ENCODE assay signal across 16 cellular contexts in genomic region chr9:134987376-134987775, GRCh38.
DNase-seq lines count a peak whose midpoint lies in the region; ATAC-seq and TF ChIP-seq lines count a peak whose summit lies in the region.
"Had no signal": no experiment of that assay in that cellular context is flagged by ENCODE, and none has a peak within 500 bp of the region (broad histone marks: within the 10 kb centered on the region; RNA-seq: fewer than 3 reads in every experiment).

No MANE protein-coding gene starts in this region.

- H3K9me3 ChIP-seq in WERI-Rb-1 (ENCODE audit: severe bottlenecking) = peaks cover 12% of the 10 kb centered on the region
- no peaks in the 10 kb centered on the region for H3K9me3 ChIP-seq in osteoblast (ENCODE audit: low read depth, low read length)
- no peaks in the 10 kb centered on the region for H3K9me3 ChIP-seq in suprapubic skin

- no peak for ATAC-seq in GM19455 (IDR thresholded peaks at IDR 0.05; ENCODE audit: unreplicated experiment)
- ATAC-seq: GM12878 had no signal

- H3K27ac Mint-ChIP-seq in endothelial cell (ENCODE audit: unreplicated experiment) = no peak overlapping the region
- H3K27ac Mint-ChIP-seq: CD4-positive, alpha-beta memory T cell; HFFc6 had no signal

- H2AFZ ChIP-seq in osteoblast (ENCODE audit: low read length) = no peak overlapping the region

- no peaks in the 10 kb centered on the region for H4K20me1 ChIP-seq in osteoblast (ENCODE audit: insufficient read depth, low read length)

- peaks cover 4% of the 10 kb centered on the region for H3K36me3 Mint-ChIP-seq in endothelial cell (ENCODE audit: low read depth, unreplicated experiment)
- H3K36me3 Mint-ChIP-seq: CD4-positive, alpha-beta memory T cell had no signal

- no peak for TF ChIP-seq EP300 in suprapubic skin (IDR thresholded peaks at IDR 0.05)

- H3K4me3 ChIP-seq in WERI-Rb-1 (ENCODE audit: low read depth, low read length) (no peak overlapping the region), osteoblast (ENCODE audit: insufficient read depth, low read length) (no peak overlapping the region), suprapubic skin (no peak overlapping the region)
- H3K4me3 ChIP-seq: GM12878, HAP-1 had no signal

- TF ChIP-seq POLR2A in suprapubic skin (IDR thresholded peaks at IDR 0.05) = no peak

- DNase-seq in WERI-Rb-1 (peak; percentile 3), endothelial cell (ENCODE audit: low spot score) (no peak), osteoblast (ENCODE audit: insufficient read length, low spot score, missing footprints) (peak; percentile 36), suprapubic skin (ENCODE audit: low spot score in 2 of 2) (peak; percentile 20 to 24), GM03348 (ENCODE audit: low spot score) (no peak)
- no peak for DNase-seq in activated CD4-positive, CD25-positive, alpha-beta regulatory T cell treated with anti-CD3 and anti-CD28 coated beads, Interleukin-2, amount 50 U/mL, for 72 hours
- DNase-seq: C1 segment of cervical spinal cord; CD4-positive, alpha-beta memory T cell; COR-L47; DMS153; DND-41; GOT3; HFFc6 had no signal

- H3K9me3 Mint-ChIP-seq in endothelial cell (ENCODE audit: unreplicated experiment) = no peaks in the 10 kb centered on the region

- TF ChIP-seq CTCF in WERI-Rb-1 (IDR thresholded peaks at IDR 0.05; ENCODE audit: low read depth, low read length) (no peak), endothelial cell (IDR thresholded peaks at IDR 0.05; ENCODE audit: unreplicated experiment) (no peak), osteoblast (IDR thresholded peaks at IDR 0.05; ENCODE audit: extremely low read depth, low read depth, low read length) (no peak), suprapubic skin (IDR thresholded peaks at IDR 0.05) (no peak)

- H3K27me3 ChIP-seq in WERI-Rb-1 (ENCODE audit: insufficient read depth, low read depth, severe bottlenecking) (no peaks in the 10 kb centered on the region), osteoblast (ENCODE audit: insufficient read depth, low read length) (no peaks in the 10 kb centered on the region), suprapubic skin (peaks cover 11% of the 10 kb centered on the region)

- H3K36me3 ChIP-seq in WERI-Rb-1 = no peaks in the 10 kb centered on the region
- no peaks in the 10 kb centered on the region for H3K36me3 ChIP-seq in osteoblast (ENCODE audit: insufficient read depth, low read length)
- H3K36me3 ChIP-seq in suprapubic skin = no peaks in the 10 kb centered on the region
- H3K36me3 ChIP-seq: HAP-1 had no signal

- no peaks in the 10 kb centered on the region for H3K4me1 ChIP-seq in osteoblast (ENCODE audit: insufficient read depth, low read length)
- peaks cover under 1% of the 10 kb centered on the region for H3K4me1 ChIP-seq in suprapubic skin
- H3K4me1 ChIP-seq: HAP-1 had no signal

- H3K4me1 Mint-ChIP-seq in endothelial cell (ENCODE audit: unreplicated experiment) = no peaks in the 10 kb centered on the region
- H3K4me1 Mint-ChIP-seq: CD4-positive, alpha-beta memory T cell had no signal

- 94% methylated on average over 6 of the region's 6 CpGs for WGBS in suprapubic skin

- no peaks in the 10 kb centered on the region for H3K79me2 ChIP-seq in osteoblast (ENCODE audit: insufficient read depth, low read length)

- H3K4me3 Mint-ChIP-seq in endothelial cell (ENCODE audit: unreplicated experiment) = peak overlapping the region; percentile 1
- H3K4me3 Mint-ChIP-seq: CD4-positive, alpha-beta memory T cell; HFFc6 had no signal

- no peak overlapping the region for H3K4me2 ChIP-seq in osteoblast (ENCODE audit: insufficient read depth, low read length)

- no peak overlapping the region for H3K27ac ChIP-seq in WERI-Rb-1
- no peak overlapping the region for H3K27ac ChIP-seq in osteoblast (ENCODE audit: low read depth, low read length)
- H3K27ac ChIP-seq in suprapubic skin = no peak overlapping the region

- H3K27me3 Mint-ChIP-seq in endothelial cell (ENCODE audit: unreplicated experiment) = peaks cover 7% of the 10 kb centered on the region

Comparison
In these comparisons a context has a peak if more than half of its experiments do, and no peak if none do; other contexts are left out.
1. DNase-seq: peak in WERI-Rb-1 (single experiment), osteoblast (single experiment) and suprapubic skin (2 of 2); none in endothelial cell (single experiment), activated CD4-positive, CD25-positive, alpha-beta regulatory T cell treated with anti-CD3 and anti-CD28 coated beads, Interleukin-2, amount 50 U/mL, for 72 hours (single experiment) and GM03348 (single experiment).